In the genomic region with DNA sequence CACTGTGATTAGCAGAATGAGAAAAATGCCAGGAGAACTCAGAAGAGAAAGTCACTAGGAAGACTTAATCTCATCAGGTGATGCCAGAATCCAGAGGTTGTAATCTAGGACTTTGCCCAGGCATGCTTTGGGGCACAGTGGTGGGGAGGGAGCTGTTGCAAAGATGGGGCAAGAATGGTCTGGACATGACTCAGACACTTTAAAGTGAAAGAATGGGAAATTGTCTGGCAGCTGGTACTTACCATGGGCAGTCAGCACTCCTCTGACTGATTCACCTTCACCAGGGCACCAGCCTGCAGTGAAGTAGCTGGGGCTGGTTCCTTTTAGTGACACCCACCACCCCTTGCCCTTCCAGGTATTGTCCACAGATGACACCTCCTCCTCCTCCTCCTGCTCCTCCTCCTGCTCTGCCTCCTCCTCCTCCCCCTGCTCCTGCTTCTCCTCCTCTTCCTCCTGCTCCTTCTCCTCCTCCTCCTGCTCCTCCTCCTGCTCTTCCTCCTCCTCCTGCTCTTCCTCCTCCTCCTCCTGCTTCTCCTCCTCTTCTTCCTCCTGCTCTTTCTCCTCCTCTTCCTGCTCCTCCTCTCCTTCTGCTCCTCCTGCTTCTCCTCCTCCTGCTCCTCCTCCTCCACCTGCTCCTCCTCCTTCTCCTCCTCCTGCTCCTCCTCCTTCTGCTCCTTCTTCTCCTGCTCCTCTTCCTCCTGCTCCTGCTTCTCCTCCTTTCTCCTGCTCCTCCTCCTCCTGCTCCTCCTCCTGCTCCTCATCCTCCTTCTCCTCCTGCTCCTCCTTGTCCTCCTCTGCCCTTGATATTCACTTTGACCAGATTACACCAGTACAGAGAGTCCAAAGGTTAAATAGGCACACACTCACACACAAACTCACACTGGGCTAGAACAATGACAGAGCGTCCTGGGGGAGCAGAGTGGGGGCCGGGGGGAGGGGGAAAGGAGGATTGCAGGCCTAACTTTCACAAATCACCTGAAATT, we compare ENCODE assay signal across 8 cellular contexts. TPM values are rescaled to one million over a fixed set of nuclear protein-coding genes. Genes with fewer than 3 reads are reported as not detected.
A peak's percentile ranks its signal among the peaks of the same experiment; 100 is the strongest.
DNase-seq lines count a peak whose midpoint lies in the region; ATAC-seq and TF ChIP-seq lines count a peak whose summit lies in the region.

A gene (minus strand): TSS at position 379 of the 983 bp plus-strand sequence. CDS start 8,739 bp downstream, outside the sequence.

- H3K9me3 Mint-ChIP-seq in activated CD4-positive, alpha-beta memory T cell treated with anti-CD3 and anti-CD28 coated beads, Interleukin-2, amount 10 ng/mL, durations not matched to agents 7 days and 5 days, result no peaks in the 10 kb centered on the region
- no peaks in the 10 kb centered on the region for H3K9me3 Mint-ChIP-seq in immature natural killer cell
- H3K9me3 Mint-ChIP-seq in type B pancreatic cell, result no peaks in the 10 kb centered on the region
- no peaks in the 10 kb centered on the region for H3K9me3 Mint-ChIP-seq in activated T-cell treated with anti-CD3 and anti-CD28 coated beads, Interleukin-2, amount 50 U/mL, for 24 hours

- peak within 1 kb of the TSS; percentile 30 for H3K4me3 Mint-ChIP-seq in activated CD4-positive, alpha-beta memory T cell treated with anti-CD3 and anti-CD28 coated beads, Interleukin-2, amount 10 ng/mL, durations not matched to agents 7 days and 5 days
- H3K4me3 Mint-ChIP-seq in immature natural killer cell, result peak within 1 kb of the TSS in 3 of 5 donors; percentile 51 to 97 (median 92)
- H3K4me3 Mint-ChIP-seq in type B pancreatic cell, result peak within 1 kb of the TSS; percentile 95
- no peak within 1 kb of the TSS for H3K4me3 Mint-ChIP-seq in activated T-cell treated with anti-CD3 and anti-CD28 coated beads, Interleukin-2, amount 50 U/mL, for 24 hours

- H3K27me3 Mint-ChIP-seq in activated CD4-positive, alpha-beta memory T cell treated with anti-CD3 and anti-CD28 coated beads, Interleukin-2, amount 10 ng/mL, durations not matched to agents 7 days and 5 days, result no peaks in the 10 kb centered on the region
- peaks cover 0 to 5% (median 2%) of the 10 kb centered on the region in 3 donors for H3K27me3 Mint-ChIP-seq in immature natural killer cell (ENCODE audit: low read depth in 3 of 3)
- H3K27me3 Mint-ChIP-seq in type B pancreatic cell, result no peaks in the 10 kb centered on the region
- H3K27me3 Mint-ChIP-seq in activated T-cell treated with anti-CD3 and anti-CD28 coated beads, Interleukin-2, amount 50 U/mL, for 24 hours, result no peaks in the 10 kb centered on the region

- peaks cover 39% of the 10 kb centered on the region for H3K4me1 Mint-ChIP-seq in activated CD4-positive, alpha-beta memory T cell treated with anti-CD3 and anti-CD28 coated beads, Interleukin-2, amount 10 ng/mL, durations not matched to agents 7 days and 5 days
- H3K4me1 Mint-ChIP-seq in immature natural killer cell, result peaks cover 23 to 26% of the 10 kb centered on the region in 2 donors
- H3K4me1 Mint-ChIP-seq in type B pancreatic cell (ENCODE audit: unreplicated experiment), result peaks cover 22% of the 10 kb centered on the region
- peaks cover 27% of the 10 kb centered on the region for H3K4me1 Mint-ChIP-seq in activated T-cell treated with anti-CD3 and anti-CD28 coated beads, Interleukin-2, amount 50 U/mL, for 24 hours (ENCODE audit: low read depth)

- no peak for TF ChIP-seq CTCF in type B pancreatic cell (conservative IDR thresholded peaks at IDR 0.05)

- POLR2A ChIA-PET in activated CD4-positive, alpha-beta memory T cell treated with anti-CD3 and anti-CD28 coated beads, Interleukin-2, amount 10 ng/mL, durations not matched to agents 7 days and 5 days (lab: Charles Lee), result interaction anchor here (1.3 kb wide), 1 partner anchor 466 kb away, joined by 3 read pairs; no protein-coding TSS in a partner anchor

- no peak for ATAC-seq in HG03135 (IDR thresholded peaks at IDR 0.05; ENCODE audit: unreplicated experiment)

- CTCF ChIA-PET in activated CD4-positive, alpha-beta memory T cell treated with anti-CD3 and anti-CD28 coated beads, Interleukin-2, amount 10 ng/mL, durations not matched to agents 7 days and 5 days (lab: Charles Lee), result interaction anchor here (0.8 to 7.6 kb wide), 3 partner anchors 47 to 107 kb away, joined by 3 to 67 read pairs (median 15); no protein-coding TSS in a partner anchor

- no peak within 1 kb of the TSS for H3K27ac Mint-ChIP-seq in activated CD4-positive, alpha-beta memory T cell treated with anti-CD3 and anti-CD28 coated beads, Interleukin-2, amount 10 ng/mL, durations not matched to agents 7 days and 5 days
- H3K27ac Mint-ChIP-seq in immature natural killer cell (no peak within 1 kb of the TSS), type B pancreatic cell (peak within 1 kb of the TSS; percentile 72)
- H3K27ac Mint-ChIP-seq in activated T-cell treated with anti-CD3 and anti-CD28 coated beads, Interleukin-2, amount 50 U/mL, for 24 hours, result no peak within 1 kb of the TSS

- no peaks in the 10 kb centered on the region for H3K36me3 Mint-ChIP-seq in activated CD4-positive, alpha-beta memory T cell treated with anti-CD3 and anti-CD28 coated beads, Interleukin-2, amount 10 ng/mL, durations not matched to agents 7 days and 5 days (ENCODE audit: low read depth)
- H3K36me3 Mint-ChIP-seq in immature natural killer cell (peaks cover 0 to 2% (median 0%) of the 10 kb centered on the region in 3 donors), type B pancreatic cell (no peaks in the 10 kb centered on the region)
- H3K36me3 Mint-ChIP-seq in activated T-cell treated with anti-CD3 and anti-CD28 coated beads, Interleukin-2, amount 50 U/mL, for 24 hours (ENCODE audit: low read depth), result no peaks in the 10 kb centered on the region

- DNase-seq in DMS79 treated with DMSO at 0.1 percent for 48 hours (lab: John Stamatoyannopoulos, UW) (peak; percentile 16), DMS79 (lab: John Stamatoyannopoulos, UW) (no peak), HT-29 (ENCODE audit: low spot score) (peak; percentile 74), immature natural killer cell (no peak), type B pancreatic cell (ENCODE audit: extremely low spot score, unreplicated experiment) (no peak)
- DNase-seq in activated CD4-positive, alpha-beta memory T cell treated with anti-CD3 and anti-CD28 coated beads, Interleukin-2, amount 10 ng/mL, durations not matched to agents 7 days and 5 days, result peak; percentile 26
- DNase-seq in activated T-cell treated with anti-CD3 and anti-CD28 coated beads, Interleukin-2, amount 50 U/mL, for 24 hours, result no peak

RNA-seq across cellular contexts. Expression of the gene that starts here (rescaled TPM):
- total RNA-seq in HT-29 (2014; rRNA removed; shearing (Covaris generic)), result 3.4 and 4.1 TPM in 2 replicates
- total RNA-seq in activated CD4-positive, alpha-beta memory T cell treated with anti-CD3 and anti-CD28 coated beads, Interleukin-2, amount 10 ng/mL, durations not matched to agents 7 days and 5 days, result under 1 TPM; 0.28 to 0.33 TPM
- polyA plus RNA-seq in immature natural killer cell, result not detected
- total RNA-seq in type B pancreatic cell (ENCODE audit: low replicate concordance), result 2.6 and 4.4 TPM in 2 replicates

Comparison
In these comparisons a context has a peak if more than half of its experiments do, and no peak if none do; other contexts are left out.
1. DNase-seq: peak in DMS79 treated with DMSO at 0.1 percent for 48 hours (single experiment) and HT-29 (single experiment); none in DMS79 (single experiment), immature natural killer cell (0 of 3), type B pancreatic cell (single experiment) and activated T-cell treated with anti-CD3 and anti-CD28 coated beads, Interleukin-2, amount 50 U/mL, for 24 hours (single experiment).
2. Peak in DNase-seq in activated CD4-positive, alpha-beta memory T cell treated with anti-CD3 and anti-CD28 coated beads, Interleukin-2, amount 10 ng/mL, durations not matched to agents 7 days and 5 days; RNA of the gene not detected or under 1 TPM.